31 cellular contexts compared by ENCODE assay signal in genomic region chr17:56432443-56432842, GRCh38.
"Had no signal": no experiment of that assay in that cellular context is flagged by ENCODE, and none has a peak within 500 bp of the region (broad histone marks: within the 10 kb centered on the region; RNA-seq: fewer than 3 reads in every experiment).

No MANE protein-coding gene starts in this region.

- H3K4me1 Mint-ChIP-seq: immature natural killer cell; mesothelial cell of epicardium; naive B cell; natural killer cell; stimulated activated naive B cell treated with anti-CD40 and anti-IgM and Interleukin-4, amounts not matched to agents 10 μg/mL and 1 μg/mL and 100 μg/mL, for 72 hours had no signal

- H3K9me3 ChIP-seq: left lung, lower lobe of right lung, pancreas, prostate gland, stomach, testis, thyroid gland, transverse colon, upper lobe of left lung, vagina had no signal

- H3K4me1 ChIP-seq: left lung, lower lobe of right lung, pancreas, prostate gland, stomach, testis, thyroid gland, transverse colon, upper lobe of left lung, vagina had no signal

- H3K4me3 ChIP-seq: left lung, lower lobe of right lung, pancreas, prostate gland, skin epidermis, stomach, testis, thyroid gland, transverse colon, upper lobe of left lung, vagina had no signal

- H3K4me3 Mint-ChIP-seq: immature natural killer cell; mesothelial cell of epicardium; naive B cell; natural killer cell; nephron progenitor cell; stimulated activated naive B cell treated with anti-CD40 and anti-IgM and Interleukin-4, amounts not matched to agents 10 μg/mL and 1 μg/mL and 100 μg/mL, for 72 hours had no signal

- H3K36me3 ChIP-seq: left lung, lower lobe of right lung, pancreas, prostate gland, stomach, thyroid gland, transverse colon, upper lobe of left lung, vagina had no signal

- H3K27ac Mint-ChIP-seq: immature natural killer cell; mesothelial cell of epicardium; naive B cell; natural killer cell; nephron progenitor cell; stimulated activated naive B cell treated with anti-CD40 and anti-IgM and Interleukin-4, amounts not matched to agents 10 μg/mL and 1 μg/mL and 100 μg/mL, for 72 hours had no signal

- H3K27me3 ChIP-seq: left lung, pancreas, stomach, testis, thyroid gland, transverse colon, upper lobe of left lung, vagina had no signal

- H3K36me3 Mint-ChIP-seq: immature natural killer cell; mesothelial cell of epicardium; naive B cell; natural killer cell; stimulated activated naive B cell treated with anti-CD40 and anti-IgM and Interleukin-4, amounts not matched to agents 10 μg/mL and 1 μg/mL and 100 μg/mL, for 72 hours had no signal

- FAIRE-seq: islet of Langerhans, kidney, pancreas had no signal

- DNase-seq: hypothalamus; immature natural killer cell; kidney; left colon; left lung; lower lobe of right lung; mammary epithelial cell; mesendoderm; naive B cell; natural killer cell; nephron progenitor cell; nucleus accumbens; pancreas; retina; right cardiac atrium; stimulated activated CD4-positive, alpha-beta T cell treated with anti-CD3 and anti-CD28 coated beads, Interleukin-12 subunit alpha, Interleukin-12 subunit beta, amount 100 ng/mL, for 4 hours; stimulated activated CD4-positive, alpha-beta T cell treated with anti-CD3 and anti-CD28 coated beads, Interleukin-15, amount 100 ng/mL, for 24 hours; stimulated activated CD4-positive, alpha-beta T cell treated with anti-CD3 and anti-CD28 coated beads, Interleukin-2, amount 100 ng/mL, for 24 hours; stimulated activated CD4-positive, alpha-beta T cell treated with anti-CD3 and anti-CD28 coated beads, Interleukin-4, amount 100 ng/mL, for 1 hour; stimulated activated naive B cell treated with anti-CD40 and anti-IgM and Interleukin-4, amounts not matched to agents 10 μg/mL and 1 μg/mL and 100 μg/mL, for 72 hours; stimulated activated naive CD8-positive, alpha-beta T cell treated with anti-CD3 and anti-CD28 coated beads, Interleukin-15, Interleukin-2, amounts not matched to agents 100 U/mL and 50 U/mL, for 24 hours; stomach; testis; thyroid gland; transverse colon; upper lobe of left lung had no signal

- H3K27me3 Mint-ChIP-seq: naive B cell; stimulated activated naive B cell treated with anti-CD40 and anti-IgM and Interleukin-4, amounts not matched to agents 10 μg/mL and 1 μg/mL and 100 μg/mL, for 72 hours had no signal

- H3K9me3 Mint-ChIP-seq: mesothelial cell of epicardium; naive B cell; natural killer cell; nephron progenitor cell; stimulated activated naive B cell treated with anti-CD40 and anti-IgM and Interleukin-4, amounts not matched to agents 10 μg/mL and 1 μg/mL and 100 μg/mL, for 72 hours had no signal

- H3K27ac ChIP-seq: left lung, lower lobe of right lung, pancreas, prostate gland, skin epidermis, stomach, testis, thyroid gland, transverse colon, upper lobe of left lung had no signal
